Comparison of ENCODE assay signal across 18 cellular contexts in the genomic region with DNA sequence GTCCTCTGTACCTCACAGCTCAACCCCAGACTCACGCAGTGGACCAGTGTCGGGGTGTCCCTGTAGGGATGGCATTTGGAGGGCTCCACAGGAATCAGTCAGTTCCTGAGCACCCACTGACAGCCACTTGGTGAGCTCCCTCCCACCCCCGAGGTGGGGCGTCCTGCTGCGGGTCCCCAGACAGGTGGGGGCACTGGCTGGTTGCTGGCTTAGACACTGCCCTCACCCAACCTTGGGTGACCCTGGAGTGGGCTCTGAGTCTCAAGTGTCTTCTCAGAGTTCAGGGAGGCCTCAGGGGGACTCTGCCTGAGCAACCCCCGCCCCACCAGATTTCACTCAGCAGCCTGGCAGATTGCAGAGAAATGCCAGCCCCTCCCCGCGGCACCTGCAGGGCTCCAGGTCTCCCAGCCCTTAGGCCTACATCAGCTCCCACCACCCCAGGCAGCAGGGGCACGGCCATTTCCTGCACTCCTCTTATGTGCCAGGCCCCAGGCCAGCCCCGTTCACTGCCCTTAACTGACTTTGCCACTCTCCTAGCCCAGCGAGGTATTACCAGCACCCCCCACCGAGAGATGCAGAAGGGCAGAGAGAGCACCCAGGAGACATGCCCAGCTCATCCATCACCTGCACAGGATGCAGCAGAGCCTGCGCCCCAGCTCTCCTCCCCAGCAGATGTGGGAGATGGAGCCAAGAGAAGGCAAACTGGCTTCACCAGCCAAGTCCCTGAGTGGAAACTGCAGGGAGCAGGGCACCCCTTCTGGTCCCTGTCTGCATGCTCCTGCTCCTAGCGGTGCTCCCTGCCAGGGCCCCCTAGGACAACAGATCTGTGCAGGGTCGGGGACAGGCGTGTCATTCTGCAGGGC. TPM values are rescaled to one million over a fixed set of nuclear protein-coding genes. Genes with fewer than 3 reads are reported as not detected.
DNase-seq lines count a peak whose midpoint lies in the region; ATAC-seq, FAIRE-seq and TF ChIP-seq lines count a peak whose summit lies in the region.
"Had no signal": no experiment of that assay in that cellular context is flagged by ENCODE, and none has a peak within 500 bp of the region (broad histone marks: within the 10 kb centered on the region; RNA-seq: fewer than 3 reads in every experiment).

No MANE protein-coding gene starts in this region.

- H3K9me3 ChIP-seq in HepG2 (ENCODE audit: low read length) (no peaks in the 10 kb centered on the region), right lobe of liver (no peaks in the 10 kb centered on the region), uterus (no peaks in the 10 kb centered on the region)

- in situ Hi-C loops in HepG2 (cut with HindIII; ENCODE audit: extremely low pct_ligation_motif_present, low pct_unique_long_range_greater_than_20kb) = no loop called here

- H3K4me1 Mint-ChIP-seq in activated T-helper 17 cell treated with anti-CD3 and anti-CD28 coated beads, Interleukin-2, amount 50 U/mL, for 72 hours = no peaks in the 10 kb centered on the region
- H3K4me1 Mint-ChIP-seq in naive thymus-derived CD8-positive, alpha-beta T cell = peaks cover 15 to 66% (median 60%) of the 10 kb centered on the region in 4 donors

- H3K9ac ChIP-seq in HepG2 (ENCODE audit: insufficient read depth, low read depth, low read length) = no peak overlapping the region

- TF ChIP-seq POLR2A in HepG2 (IDR thresholded peaks at IDR 0.05; ENCODE audit: insufficient read depth in 1 of 2, low read depth in 2 of 2, low read length in 2 of 2) (no peak), right lobe of liver (IDR thresholded peaks at IDR 0.05) (no peak), uterus (IDR thresholded peaks at IDR 0.05) (no peak)

- H3K27me3 ChIP-seq in HepG2 (ENCODE audit: control insufficient read depth in 1 of 2, insufficient read depth in 2 of 2, low read length in 2 of 2) (no peaks in the 10 kb centered on the region), right lobe of liver (no peaks in the 10 kb centered on the region), uterus (no peaks in the 10 kb centered on the region)

- ATAC-seq in HepG2 (no peak), right lobe of liver (no peak), GM19467 (IDR thresholded peaks at IDR 0.05; ENCODE audit: unreplicated experiment) (no peak)
- ATAC-seq in activated T-helper 17 cell treated with anti-CD3 and anti-CD28 coated beads, Interleukin-2, amount 50 U/mL, for 72 hours (replicated peaks) = no peak
- no peak for ATAC-seq in naive thymus-derived CD8-positive, alpha-beta T cell
- ATAC-seq: activated CD4-positive, alpha-beta T cell treated with anti-CD3 and anti-CD28 coated beads for 36 hours had no signal

- intact Hi-C loops in HepG2 (cut with micrococcal nuclease; ENCODE audit: unreplicated experiment) = no loop called here
- intact Hi-C loops in right lobe of liver (cut with DNase I) = no loop called here
- intact Hi-C loops in uterus (cut with DNase I; ENCODE audit: low total_unique reads) = no loop called here

- H3K4me3 Mint-ChIP-seq in activated T-helper 17 cell treated with anti-CD3 and anti-CD28 coated beads, Interleukin-2, amount 50 U/mL, for 72 hours = peak overlapping the region; percentile 73
- H3K4me3 Mint-ChIP-seq in naive thymus-derived CD8-positive, alpha-beta T cell = peak overlapping the region; percentile 76 to 92 (median 84)

- no peak overlapping the region for H3K27ac ChIP-seq in HepG2 (ENCODE audit: extremely low read length, insufficient read depth, low read length)
- no peak overlapping the region for H3K27ac ChIP-seq in right lobe of liver
- H3K27ac ChIP-seq in uterus = no peak overlapping the region
- H3K27ac ChIP-seq: RWPE1 had no signal

- peaks cover 21% of the 10 kb centered on the region for H3K79me2 ChIP-seq in HepG2 (ENCODE audit: insufficient read depth, low read length)

- H3K27ac Mint-ChIP-seq in activated T-helper 17 cell treated with anti-CD3 and anti-CD28 coated beads, Interleukin-2, amount 50 U/mL, for 72 hours = no peak overlapping the region
- peak overlapping the region in 7 of 10 donors; percentile 6 to 73 (median 23) for H3K27ac Mint-ChIP-seq in naive thymus-derived CD8-positive, alpha-beta T cell
- H3K27ac Mint-ChIP-seq: activated CD4-positive, alpha-beta T cell treated with anti-CD3 and anti-CD28 coated beads for 36 hours had no signal

- no peaks in the 10 kb centered on the region for H3K27me3 Mint-ChIP-seq in activated T-helper 17 cell treated with anti-CD3 and anti-CD28 coated beads, Interleukin-2, amount 50 U/mL, for 72 hours
- H3K27me3 Mint-ChIP-seq in naive thymus-derived CD8-positive, alpha-beta T cell = no peaks in the 10 kb centered on the region
- H3K27me3 Mint-ChIP-seq: activated CD4-positive, alpha-beta T cell treated with anti-CD3 and anti-CD28 coated beads for 36 hours had no signal

- 94% methylated on average over 6 of the region's 16 CpGs for WGBS in HepG2 (ENCODE audit: low lambda C conversion rate)
- 98% methylated on average over 7 of the region's 16 CpGs for WGBS in right lobe of liver (ENCODE audit: insufficient coverage, low coverage, low lambda C conversion rate, missing lambda C conversion rate)

- peaks cover 10% of the 10 kb centered on the region; the same call in 1 of the 2 replicates for H4K20me1 ChIP-seq in HepG2 (ENCODE audit: insufficient read depth, low read length)

- CTCF ChIA-PET in HepG2 (lab: Yijun Ruan, JAX; ENCODE audit: low intra/inter-chr PET ratio, low total read pairs) = no interaction called here

- no peak for TF ChIP-seq CTCF in HepG2 (CRISPR knock-in tag; IDR thresholded peaks at IDR 0.05)
- no peak for TF ChIP-seq CTCF in right lobe of liver (IDR thresholded peaks at IDR 0.05)
- no peak for TF ChIP-seq CTCF in foreskin fibroblast (IDR thresholded peaks at IDR 0.05; ENCODE audit: low read depth, low read length)
- TF ChIP-seq CTCF in uterus (IDR thresholded peaks at IDR 0.05) = no peak

- no peaks in the 10 kb centered on the region for H3K36me3 Mint-ChIP-seq in activated T-helper 17 cell treated with anti-CD3 and anti-CD28 coated beads, Interleukin-2, amount 50 U/mL, for 72 hours (ENCODE audit: low read depth)
- peaks cover 0 to 14% (median 0%) of the 10 kb centered on the region in 3 donors for H3K36me3 Mint-ChIP-seq in naive thymus-derived CD8-positive, alpha-beta T cell

- H3K4me3 ChIP-seq in HepG2 (replicated peaks in 1 of 3; ENCODE audit: insufficient read depth in 1 of 3, low read depth in 2 of 3, low read length in 3 of 3) (no peak overlapping the region), right lobe of liver (no peak overlapping the region), foreskin fibroblast (ENCODE audit: low read depth in 1 of 2, low read length in 2 of 2) (no peak overlapping the region), uterus (no peak overlapping the region)

- H3K4me1 ChIP-seq in HepG2 (ENCODE audit: insufficient read depth, low read length) (peaks cover 30% of the 10 kb centered on the region), right lobe of liver (peaks cover 0 to 15% (median 4%) of the 10 kb centered on the region in 4 donors), uterus (peaks cover 0 to 5% of the 10 kb centered on the region in 2 donors)

- POLR2A ChIA-PET in HepG2 (lab: Yijun Ruan, JAX) = no interaction called here
- POLR2A ChIA-PET in naive thymus-derived CD8-positive, alpha-beta T cell (lab: Charles Lee) = interaction anchor here (0.5 to 1.2 kb wide), 2 partner anchors 25 to 1390 kb away, joined by 3 read pairs; no protein-coding TSS in a partner anchor

- H3K36me3 ChIP-seq in HepG2 (replicated peaks in 1 of 2; ENCODE audit: control insufficient read depth in 1 of 2, insufficient read depth in 2 of 2, low read length in 2 of 2) = peaks cover 1 to 11% of the 10 kb centered on the region in 2 experiments; a peak in 2 of 5 replicates
- H3K36me3 ChIP-seq in right lobe of liver = no peaks in the 10 kb centered on the region
- no peaks in the 10 kb centered on the region for H3K36me3 ChIP-seq in uterus

- H2AFZ ChIP-seq in HepG2 (ENCODE audit: low read length) = no peak overlapping the region

- no peak overlapping the region for H3K4me2 ChIP-seq in HepG2 (ENCODE audit: low read depth, low read length)

- no peak for TF ChIP-seq RAD21 in HepG2 (CRISPR knock-in tag; IDR thresholded peaks at IDR 0.05)

- FAIRE-seq in HepG2 (lab: Jason Lieb, UNC) = no peak
- FAIRE-seq: D721Med, TTC549 had no signal

- no TSS peak for BruUV-seq in HepG2 (replicated peaks; lab: Mats Ljungman, UMichigan)

- no peak for DNase-seq in HepG2 (ENCODE audit: low spot score)
- no peak for DNase-seq in right lobe of liver
- DNase-seq in naive thymus-derived CD8-positive, alpha-beta T cell = no peak
- DNase-seq in foreskin fibroblast = no peak
- DNase-seq in uterus = no peak
- DNase-seq in anterior cingulate cortex (lab: John Stamatoyannopoulos, UW) = no peak
- DNase-seq: activated CD4-positive, alpha-beta T cell treated with anti-CD3 and anti-CD28 coated beads for 36 hours; activated CD8-positive, alpha-beta memory T cell treated with anti-CD3 and anti-CD28 coated beads, Interleukin-2, amount 50 U/mL, for 48 hours; mesendoderm; NCI-H1105 treated with DMSO at 0.1 percent for 48 hours; NCI-H524 treated with DMSO at 0.1 percent for 48 hours; retina had no signal

- no peaks in the 10 kb centered on the region for H3K9me3 Mint-ChIP-seq in activated T-helper 17 cell treated with anti-CD3 and anti-CD28 coated beads, Interleukin-2, amount 50 U/mL, for 72 hours
- H3K9me3 Mint-ChIP-seq in naive thymus-derived CD8-positive, alpha-beta T cell = no peaks in the 10 kb centered on the region

- TF ChIP-seq EP300 in HepG2 (IDR thresholded peaks at IDR 0.05; ENCODE audit: low read depth in 2 of 2, low read length in 2 of 2) (no peak), HepG2 (CRISPR knock-in tag; IDR thresholded peaks at IDR 0.05; ENCODE audit: borderline replicate concordance) (no peak)

RNA-seq across cellular contexts. Expression of a gene that starts 2.4 kb away (rescaled TPM):
- total RNA-seq in HepG2 (2016; rRNA removed; fragmentation: Illumina TruSeq; extraction: Trizol) (19.4 and 27.5 TPM in 2 replicates), right lobe of liver (10 to 100 TPM; 14.1 to 25.3 (median 20.2) TPM), uterus (10 to 100 TPM in 2 of 4 donors, 1 to 10 TPM in 1, under 1 TPM in 1; 0.29 to 20.0 (median 10.8) TPM)
- 11.8 and 14.1 TPM in 2 replicates for total RNA-seq in HepG2 (2016; cell fraction: cytosol; rRNA removed; fragmentation: Illumina TruSeq; extraction: Trizol; ENCODE audit: low read depth)
- 18.0 and 27.8 TPM in 2 replicates for total RNA-seq in HepG2 (2016; cell fraction: insoluble cytoplasmic fraction; rRNA removed; fragmentation: Illumina TruSeq; extraction: Trizol)
- total RNA-seq in HepG2 (2016; cell fraction: membrane; rRNA removed; fragmentation: Illumina TruSeq; extraction: Trizol) = 20.5 and 24.3 TPM in 2 replicates
- 29.0 and 30.8 TPM in 2 replicates for total RNA-seq in HepG2 (2016; cell fraction: nucleus; rRNA removed; fragmentation: Illumina TruSeq; extraction: Trizol)
- 11.6 and 14.2 TPM in 2 replicates for polyA plus RNA-seq in HepG2 (2011; rRNA removed)
- polyA plus RNA-seq in HepG2 (2011; cell fraction: cytosol; rRNA removed) = 10.6 and 15.7 TPM in 2 replicates
- 37.8 and 39.5 TPM in 2 replicates for polyA plus RNA-seq in HepG2 (2011; cell fraction: nucleus; rRNA removed)
- polyA plus RNA-seq in HepG2 (2012) = 9.0 and 15.0 TPM in 2 replicates
- 15.7 and 19.9 TPM in 2 replicates for polyA plus RNA-seq in HepG2 (2016; cell fraction: cytosol; fragmentation: Illumina TruSeq; extraction: Trizol; ENCODE audit: low read depth)
- 27.0 and 28.3 TPM in 2 replicates for polyA plus RNA-seq in HepG2 (2016; cell fraction: insoluble cytoplasmic fraction; fragmentation: Illumina TruSeq; extraction: Trizol; ENCODE audit: low read depth)
- 23.3 and 25.4 TPM in 2 replicates for polyA plus RNA-seq in HepG2 (2016; cell fraction: membrane; fragmentation: Illumina TruSeq; extraction: Trizol; ENCODE audit: low read depth)
- 52.2 and 53.0 TPM in 2 replicates for polyA plus RNA-seq in HepG2 (2016; cell fraction: nucleus; fragmentation: Illumina TruSeq; extraction: Trizol; ENCODE audit: insufficient read depth, low read depth)
- 23.9 and 28.6 TPM in 2 replicates for polyA minus RNA-seq in HepG2 (2011; rRNA and poly(A)+ RNA removed; ENCODE audit: low replicate concordance)
- 6.8 and 9.5 TPM in 2 replicates for polyA minus RNA-seq in HepG2 (2011; cell fraction: cytosol; rRNA and poly(A)+ RNA removed)
- 24.1 and 24.2 TPM in 2 replicates for polyA minus RNA-seq in HepG2 (2011; cell fraction: nucleus; rRNA and poly(A)+ RNA removed)
- 10 to 100 TPM; 15.1 to 19.9 TPM for total RNA-seq in activated T-helper 17 cell treated with anti-CD3 and anti-CD28 coated beads, Interleukin-2, amount 50 U/mL, for 72 hours
- total RNA-seq in naive thymus-derived CD8-positive, alpha-beta T cell = 10 to 100 TPM; 85.3 to 86.3 TPM
- polyA plus RNA-seq in naive thymus-derived CD8-positive, alpha-beta T cell = 100 to 1,000 TPM in 1 of 3 donors, 10 to 100 TPM in 2; 75.2 to 107 (median 83.3) TPM

RNA-seq across cellular contexts. Expression of a gene that starts 48.0 kb away (rescaled TPM):
- total RNA-seq in HepG2 (2016; rRNA removed; fragmentation: Illumina TruSeq; extraction: Trizol) (0.07 and 0.17 TPM in 2 replicates), right lobe of liver (1 to 10 TPM in 1 of 6 experiments, under 1 TPM in 4, not detected in 1; 0.49 to 1.0 (median 0.61) TPM), uterus (1 to 10 TPM in 2 of 4 donors, not detected in 2; 1.8 to 4.4 TPM)
- 0.20 TPM in 1 of 2 replicates, not detected in the other for total RNA-seq in HepG2 (2016; cell fraction: cytosol; rRNA removed; fragmentation: Illumina TruSeq; extraction: Trizol; ENCODE audit: low read depth)
- total RNA-seq in HepG2 (2016; cell fraction: insoluble cytoplasmic fraction; rRNA removed; fragmentation: Illumina TruSeq; extraction: Trizol) = 0.11 TPM in 1 of 2 replicates, not detected in the other
- total RNA-seq in HepG2 (2016; cell fraction: membrane; rRNA removed; fragmentation: Illumina TruSeq; extraction: Trizol) = 0.25 and 0.45 TPM in 2 replicates
- total RNA-seq in HepG2 (2016; cell fraction: nucleus; rRNA removed; fragmentation: Illumina TruSeq; extraction: Trizol) = not detected in 2 replicates
- polyA plus RNA-seq in HepG2 (2011; rRNA removed) = 0.72 TPM in 1 of 2 replicates, not detected in the other
- 0.05 TPM in 1 of 2 replicates, not detected in the other for polyA plus RNA-seq in HepG2 (2011; cell fraction: cytosol; rRNA removed)
- 0.09 TPM in 1 of 2 replicates, not detected in the other for polyA plus RNA-seq in HepG2 (2011; cell fraction: nucleus; rRNA removed)
- polyA plus RNA-seq in HepG2 (2012) = not detected in 2 replicates
- 0.15 TPM in 1 of 2 replicates, not detected in the other for polyA plus RNA-seq in HepG2 (2016; cell fraction: cytosol; fragmentation: Illumina TruSeq; extraction: Trizol; ENCODE audit: low read depth)
- 0.32 TPM in 1 of 2 replicates, not detected in the other for polyA plus RNA-seq in HepG2 (2016; cell fraction: insoluble cytoplasmic fraction; fragmentation: Illumina TruSeq; extraction: Trizol; ENCODE audit: low read depth)
- 0.06 TPM in 1 of 2 replicates, not detected in the other for polyA plus RNA-seq in HepG2 (2016; cell fraction: membrane; fragmentation: Illumina TruSeq; extraction: Trizol; ENCODE audit: low read depth)
- polyA plus RNA-seq in HepG2 (2016; cell fraction: nucleus; fragmentation: Illumina TruSeq; extraction: Trizol; ENCODE audit: insufficient read depth, low read depth) = not detected in 2 replicates
- 0.08 and 0.91 TPM in 2 replicates for polyA minus RNA-seq in HepG2 (2011; rRNA and poly(A)+ RNA removed; ENCODE audit: low replicate concordance)
- polyA minus RNA-seq in HepG2 (2011; cell fraction: cytosol; rRNA and poly(A)+ RNA removed) = not detected in 2 replicates
- polyA minus RNA-seq in HepG2 (2011; cell fraction: nucleus; rRNA and poly(A)+ RNA removed) = not detected in 2 replicates
- 1 to 10 TPM in 1 of 2 donors, not detected in 1; 2.3 TPM for total RNA-seq in activated T-helper 17 cell treated with anti-CD3 and anti-CD28 coated beads, Interleukin-2, amount 50 U/mL, for 72 hours
- 1 to 10 TPM; 2.5 to 4.8 TPM for total RNA-seq in naive thymus-derived CD8-positive, alpha-beta T cell
- under 1 TPM in 1 of 3 donors, not detected in 2; 0.19 TPM for polyA plus RNA-seq in naive thymus-derived CD8-positive, alpha-beta T cell
- total RNA-seq: H4 had no signal
